In the genomic region with DNA sequence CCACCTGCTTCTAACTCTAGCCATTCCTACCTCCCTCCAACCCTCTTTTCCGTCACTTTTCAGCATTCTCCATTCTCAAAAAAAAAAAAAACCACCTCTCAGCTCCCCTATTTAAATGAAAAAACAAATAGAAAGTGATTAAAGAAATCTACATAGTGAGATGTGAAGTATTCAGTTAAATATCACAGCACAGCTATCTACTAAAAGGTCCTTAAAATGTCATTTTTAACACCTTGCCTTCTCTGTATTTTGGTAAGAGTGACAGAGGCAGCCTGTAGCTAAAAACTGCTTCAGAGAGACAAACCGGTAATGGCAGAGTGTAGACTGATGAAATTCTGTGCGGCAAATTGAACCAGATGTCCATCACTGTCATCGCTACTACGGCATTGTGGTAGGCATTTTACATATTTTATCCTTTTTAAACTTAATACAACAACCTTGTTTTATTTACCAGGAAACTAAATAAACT, we compare ENCODE assay signal across 8 cellular contexts. TPM values are rescaled to one million over a fixed set of nuclear protein-coding genes. Genes with fewer than 3 reads are reported as not detected.
DNase-seq lines count a peak whose midpoint lies in the region; ATAC-seq and TF ChIP-seq lines count a peak whose summit lies in the region.

No MANE protein-coding gene starts in this region.

- H3K36me3 Mint-ChIP-seq in T-helper 17 cell (ENCODE audit: low read depth) = peaks cover 2% of the 10 kb centered on the region

- no peaks in the 10 kb centered on the region for H3K9me3 ChIP-seq in T-helper 17 cell (ENCODE audit: control insufficient read depth, low read length, poor library complexity, severe bottlenecking)

- DNase-seq in NCI-H748 (lab: John Stamatoyannopoulos, UW; ENCODE audit: unreplicated experiment) = peak; percentile 4
- no peak for DNase-seq in NCI-H748 treated with DMSO at 0.1 percent for 48 hours (lab: John Stamatoyannopoulos, UW)
- no peak for DNase-seq in T-helper 17 cell
- DNase-seq in foreskin fibroblast = peak in 1 of 2 donors; percentile 17
- no peak for DNase-seq in stimulated activated naive CD4-positive, alpha-beta T cell treated with Interleukin-2 at 50 U/mL for 16 hours (lab: John Stamatoyannopoulos, UW)
- DNase-seq in central memory CD4-positive, alpha-beta T cell = no peak

- no peak for ATAC-seq in T-helper 17 cell
- no peak for ATAC-seq in GM18868 (IDR thresholded peaks at IDR 0.05; ENCODE audit: unreplicated experiment)

- H3K4me1 Mint-ChIP-seq in T-helper 17 cell = peaks cover 22% of the 10 kb centered on the region

- peak overlapping the region; percentile 70 for H3K9ac ChIP-seq in rectal smooth muscle tissue (ENCODE audit: low read length)

- peak overlapping the region; percentile 94 for H3K4me3 Mint-ChIP-seq in T-helper 17 cell

- H3K27me3 ChIP-seq in rectal smooth muscle tissue (ENCODE audit: control insufficient read depth, insufficient read depth, low read length) = no peaks in the 10 kb centered on the region

- no peak for TF ChIP-seq CTCF in foreskin fibroblast (IDR thresholded peaks at IDR 0.05; ENCODE audit: low read depth, low read length)

- peak overlapping the region; percentile 91 for H3K27ac Mint-ChIP-seq in T-helper 17 cell

- H3K27me3 Mint-ChIP-seq in T-helper 17 cell = no peaks in the 10 kb centered on the region

- peak overlapping the region; percentile 95 for H3K27ac ChIP-seq in rectal smooth muscle tissue (ENCODE audit: low read depth, low read length)

- peaks cover 2% of the 10 kb centered on the region for H3K36me3 ChIP-seq in rectal smooth muscle tissue (ENCODE audit: control insufficient read depth, insufficient read depth, low read length)

- H3K4me3 ChIP-seq in foreskin fibroblast (ENCODE audit: low read depth in 1 of 2, low read length in 2 of 2) (peak overlapping the region; percentile 65 to 87), rectal smooth muscle tissue (ENCODE audit: low read length) (peak overlapping the region; percentile 92)

- peaks cover 6% of the 10 kb centered on the region for H3K4me1 ChIP-seq in rectal smooth muscle tissue (ENCODE audit: control insufficient read depth, insufficient read depth, low read length)

RNA-seq across cellular contexts. Expression of a gene that starts 0.3 kb away (rescaled TPM):
- total RNA-seq in T-helper 17 cell = 10 to 100 TPM; 22.7 to 33.9 TPM

RNA-seq across cellular contexts. Expression of a gene that starts 7.2 kb away (rescaled TPM):
- 1 to 10 TPM; 2.5 to 3.1 TPM for total RNA-seq in T-helper 17 cell

RNA-seq across cellular contexts. Expression of a gene that starts 7.6 kb away (rescaled TPM):
- total RNA-seq in T-helper 17 cell = 10 to 100 TPM; 19.0 to 23.8 TPM

RNA-seq across cellular contexts. Expression of a gene that starts 39.8 kb away (rescaled TPM):
- not detected for total RNA-seq in T-helper 17 cell

RNA-seq across cellular contexts. Expression of a gene that starts 40.8 kb away (rescaled TPM):
- total RNA-seq in T-helper 17 cell = not detected
